8 cellular contexts compared by ENCODE assay signal in genomic region chr6:167153523-167153959, GRCh38. TPM values are rescaled to one million over a fixed set of nuclear protein-coding genes. Genes with fewer than 3 reads are reported as not detected.
DNase-seq lines count a peak whose midpoint lies in the region; ATAC-seq and TF ChIP-seq lines count a peak whose summit lies in the region.

No MANE protein-coding gene starts in this region.

- H3K4me1 ChIP-seq in mesodermal cell (ENCODE audit: control insufficient read depth, insufficient read depth, low read length, poor library complexity, severe bottlenecking): peaks cover 17% of the 10 kb centered on the region

- H3K27ac ChIP-seq in RWPE1 (no peak overlapping the region), mesodermal cell (ENCODE audit: low read depth, low read length, severe bottlenecking) (peak overlapping the region; percentile 79)

- H3K27ac Mint-ChIP-seq in natural killer cell treated with Interleukin-12 subunit alpha and Interleukin-12 subunit beta and Interleukin-15 and Interleukin-18, amount 100 ng/mL, for 72 hours: peak overlapping the region in 1 of 2 donors; percentile 54
- no peak overlapping the region for H3K27ac Mint-ChIP-seq in natural killer cell

- TF ChIP-seq CTCF in natural killer cell (IDR thresholded peaks at IDR 0.05) (no peak), RWPE1 (conservative IDR thresholded peaks at IDR 0.05; ENCODE audit: low read depth) (no peak)

- POLR2A ChIA-PET in RWPE1 (lab: Yijun Ruan, JAX; ENCODE audit: low non-redundant PET): no interaction called here

- CTCF ChIA-PET in RWPE1 (lab: Yijun Ruan, JAX): no interaction called here

- intact Hi-C loops in natural killer cell (cut with micrococcal nuclease): no loop called here

- ATAC-seq in natural killer cell treated with Interleukin-12 subunit alpha and Interleukin-12 subunit beta and Interleukin-15 and Interleukin-18, amount 100 ng/mL, for 72 hours: peak in 1 of 2 donors; percentile 59
- ATAC-seq in natural killer cell (no peak), HG02981 (IDR thresholded peaks at IDR 0.05; ENCODE audit: unreplicated experiment) (peak; percentile 66), HG03025 (IDR thresholded peaks at IDR 0.05; ENCODE audit: low FRiP score, unreplicated experiment) (no peak)

- peaks cover 4 to 28% of the 10 kb centered on the region in 2 donors for H3K4me1 Mint-ChIP-seq in natural killer cell treated with Interleukin-12 subunit alpha and Interleukin-12 subunit beta and Interleukin-15 and Interleukin-18, amount 100 ng/mL, for 72 hours (ENCODE audit: low read depth in 2 of 2)
- no peaks in the 10 kb centered on the region for H3K4me1 Mint-ChIP-seq in natural killer cell

- peak overlapping the region; percentile 72 for H3K4me3 Mint-ChIP-seq in natural killer cell treated with Interleukin-12 subunit alpha and Interleukin-12 subunit beta and Interleukin-15 and Interleukin-18, amount 100 ng/mL, for 72 hours
- no peak overlapping the region for H3K4me3 Mint-ChIP-seq in natural killer cell

- H3K9me3 Mint-ChIP-seq in natural killer cell treated with Interleukin-12 subunit alpha and Interleukin-12 subunit beta and Interleukin-15 and Interleukin-18, amount 100 ng/mL, for 72 hours: no peaks in the 10 kb centered on the region
- H3K9me3 Mint-ChIP-seq in natural killer cell: no peaks in the 10 kb centered on the region

- no peak overlapping the region for H3K4me3 ChIP-seq in mesodermal cell (ENCODE audit: extremely low read depth, insufficient read depth, low read length, poor library complexity, severe bottlenecking)

- H3K27me3 Mint-ChIP-seq in natural killer cell treated with Interleukin-12 subunit alpha and Interleukin-12 subunit beta and Interleukin-15 and Interleukin-18, amount 100 ng/mL, for 72 hours: peaks cover 0 to 8% of the 10 kb centered on the region in 2 donors
- H3K27me3 Mint-ChIP-seq in natural killer cell (ENCODE audit: low read depth in 2 of 2): peaks cover 0 to 14% of the 10 kb centered on the region in 2 donors

- H3K36me3 ChIP-seq in mesodermal cell (ENCODE audit: control insufficient read depth, insufficient read depth, low read length): no peaks in the 10 kb centered on the region

- no peak for DNase-seq in natural killer cell treated with Interleukin-12 subunit alpha and Interleukin-12 subunit beta and Interleukin-15 and Interleukin-18, amount 100 ng/mL, for 72 hours (ENCODE audit: low spot score)
- DNase-seq in natural killer cell (no peak), RWPE1 (ENCODE audit: low spot score) (peak; percentile 8), DMS 273 treated with DMSO at 0.1 percent for 48 hours (lab: John Stamatoyannopoulos, UW) (no peak), NCI-H2196 treated with DMSO at 0.1 percent for 48 hours (lab: John Stamatoyannopoulos, UW; ENCODE audit: unreplicated experiment) (no peak)

- WGBS in mesodermal cell (ENCODE audit: insufficient coverage in 2 of 2), 2 experiments: 69% methylated on average over 8 to 12 of the region's 13 CpGs

- H3K36me3 Mint-ChIP-seq in natural killer cell treated with Interleukin-12 subunit alpha and Interleukin-12 subunit beta and Interleukin-15 and Interleukin-18, amount 100 ng/mL, for 72 hours: no peaks in the 10 kb centered on the region
- no peaks in the 10 kb centered on the region for H3K36me3 Mint-ChIP-seq in natural killer cell

- peaks cover 6% of the 10 kb centered on the region for H3K9me3 ChIP-seq in mesodermal cell (ENCODE audit: control insufficient read depth, low read length)

RNA-seq across cellular contexts. Expression of gene GPR31, which starts 4.2 kb away (rescaled TPM):
- total RNA-seq in natural killer cell treated with Interleukin-12 subunit alpha and Interleukin-12 subunit beta and Interleukin-15 and Interleukin-18, amount 100 ng/mL, for 72 hours: not detected
- under 1 TPM in 1 of 3 donors, not detected in 2; 0.24 TPM for total RNA-seq in natural killer cell
- not detected for polyA plus RNA-seq in mesodermal cell (2013, experiment 1 of 2)
- polyA plus RNA-seq in mesodermal cell (2013, experiment 2 of 2): not detected

RNA-seq across cellular contexts. Expression of gene CCR6, which starts 30.6 kb away (rescaled TPM):
- under 1 TPM in 1 of 2 donors, not detected in 1; 0.17 TPM for total RNA-seq in natural killer cell treated with Interleukin-12 subunit alpha and Interleukin-12 subunit beta and Interleukin-15 and Interleukin-18, amount 100 ng/mL, for 72 hours
- under 1 TPM in 1 of 3 donors, not detected in 2; 0.23 TPM for total RNA-seq in natural killer cell
- polyA plus RNA-seq in mesodermal cell (2013, experiment 1 of 2): not detected
- not detected for polyA plus RNA-seq in mesodermal cell (2013, experiment 2 of 2)
